25 cellular contexts compared by ENCODE assay signal in genomic region chr6:16145038-16145437, GRCh38.
"Had no signal": no experiment of that assay in that cellular context is flagged by ENCODE, and none has a peak within 500 bp of the region (broad histone marks: within the 10 kb centered on the region; RNA-seq: fewer than 3 reads in every experiment).

No MANE protein-coding gene starts in this region.

- H3K36me3 ChIP-seq: uterus had no signal

- H2AFZ ChIP-seq: hepatocyte, parathyroid adenoma had no signal

- H3K9me3 ChIP-seq: esophagus muscularis mucosa, prostate gland, sigmoid colon, suprapubic skin, thyroid gland, upper lobe of left lung, uterus had no signal

- H3K4me3 Mint-ChIP-seq: nephron had no signal

- H3K27me3 ChIP-seq: dorsolateral prefrontal cortex, esophagus muscularis mucosa, hepatocyte, sigmoid colon, suprapubic skin, thyroid gland, upper lobe of left lung, uterus had no signal

- H3K9me3 Mint-ChIP-seq: nephron had no signal

- FAIRE-seq: kidney had no signal

- H3K4me1 ChIP-seq: prostate gland, uterus had no signal

- H3K4me3 ChIP-seq: dorsolateral prefrontal cortex, esophagus muscularis mucosa, hepatocyte, lung, prostate gland, sigmoid colon, skin epidermis, suprapubic skin, thyroid gland, upper lobe of left lung, uterus had no signal

- H3K9ac ChIP-seq: parathyroid adenoma had no signal

- H3K27ac Mint-ChIP-seq: nephron had no signal

- H3K27ac ChIP-seq: epithelial cell of prostate, esophagus muscularis mucosa, parathyroid adenoma, prostate gland, sigmoid colon, skin epidermis, suprapubic skin, upper lobe of left lung, uterus had no signal

- DNase-seq: cortex of kidney; dorsolateral prefrontal cortex; effector memory CD4-positive, alpha-beta T cell; kidney; left cardiac atrium; left ventricle myocardium superior; mesenchymal stem cell; midbrain; retina; sigmoid colon; stimulated activated CD4-positive, alpha-beta T cell treated with anti-CD3 and anti-CD28 coated beads, Interleukin-2, amount 100 ng/mL, for 24 hours; stimulated activated CD4-positive, alpha-beta T cell treated with anti-CD3 and anti-CD28 coated beads, Interleukin-4, amount 100 ng/mL, for 4 hours; stimulated activated naive CD4-positive, alpha-beta T cell treated with Interleukin-2 at 50 U/mL for 16 hours; thyroid gland; uterus had no signal

- ATAC-seq: left cardiac atrium, left ventricle myocardium superior had no signal

- H3K4me2 ChIP-seq: hepatocyte had no signal
